8 cellular contexts compared by ENCODE assay signal in genomic region chr5:4868140-4868735, GRCh38.
DNase-seq lines count a peak whose midpoint lies in the region; ATAC-seq lines count a peak whose summit lies in the region.

No MANE protein-coding gene starts in this region.

- peak; percentile 68 for DNase-seq in activated effector memory CD4-positive, alpha-beta T cell treated with anti-CD3 and anti-CD28 coated beads, Interleukin-2, amount 50 U/mL, for 16 hours
- no peak for DNase-seq in activated effector memory CD4-positive, alpha-beta T cell treated with Interleukin-2 at 50 U/mL for 16 hours
- peak; percentile 74 for DNase-seq in NCI-H748 (lab: John Stamatoyannopoulos, UW; ENCODE audit: unreplicated experiment)
- peak in 41 of 58 donors; percentile 4 to 78 (median 27) for DNase-seq in anterior cingulate cortex (lab: John Stamatoyannopoulos, UW)
- peak; percentile 54 for DNase-seq in iPS DF 6.9 (ENCODE audit: low read depth, low spot score)
- peak; percentile 56 to 66 for DNase-seq in stimulated activated CD4-positive, alpha-beta T cell treated with anti-CD3 and anti-CD28 coated beads, Interleukin-2, amount 100 ng/mL, for 24 hours
- DNase-seq in NCI-H1436 (lab: John Stamatoyannopoulos, UW): no peak

- H3K4me3 ChIP-seq in iPS DF 6.9 (ENCODE audit: low read length): no peak overlapping the region

- H3K27me3 ChIP-seq in iPS DF 6.9 (ENCODE audit: control insufficient read depth, insufficient read depth, low read length): no peaks in the 10 kb centered on the region

- no peak overlapping the region for H3K27ac ChIP-seq in iPS DF 6.9 (ENCODE audit: low read length)

- H3K9me3 ChIP-seq in iPS DF 6.9 (ENCODE audit: control insufficient read depth, insufficient read depth, low read length): no peaks in the 10 kb centered on the region

- H3K36me3 ChIP-seq in iPS DF 6.9 (ENCODE audit: control insufficient read depth, insufficient read depth, low read length): no peaks in the 10 kb centered on the region

- no CpG with 5 or more reads among the region's 9 CpGs for WGBS in iPS DF 6.9 (ENCODE audit: insufficient coverage, insufficient read length)

- H3K4me1 ChIP-seq in iPS DF 6.9 (ENCODE audit: control insufficient read depth, insufficient read depth, low read length): no peaks in the 10 kb centered on the region

- ATAC-seq in HG02798 (IDR thresholded peaks at IDR 0.05; ENCODE audit: poor library complexity, unreplicated experiment): peak; percentile 64

Comparison
In these comparisons a context has a peak if more than half of its experiments do, and no peak if none do; other contexts are left out.
1. DNase-seq: peak in activated effector memory CD4-positive, alpha-beta T cell treated with anti-CD3 and anti-CD28 coated beads, Interleukin-2, amount 50 U/mL, for 16 hours (single experiment), NCI-H748 (single experiment), anterior cingulate cortex (41 of 58), iPS DF 6.9 (single experiment) and stimulated activated CD4-positive, alpha-beta T cell treated with anti-CD3 and anti-CD28 coated beads, Interleukin-2, amount 100 ng/mL, for 24 hours (2 of 2); none in activated effector memory CD4-positive, alpha-beta T cell treated with Interleukin-2 at 50 U/mL for 16 hours (single experiment) and NCI-H1436 (single experiment).